12 cellular contexts compared by ENCODE assay signal in the genomic region with DNA sequence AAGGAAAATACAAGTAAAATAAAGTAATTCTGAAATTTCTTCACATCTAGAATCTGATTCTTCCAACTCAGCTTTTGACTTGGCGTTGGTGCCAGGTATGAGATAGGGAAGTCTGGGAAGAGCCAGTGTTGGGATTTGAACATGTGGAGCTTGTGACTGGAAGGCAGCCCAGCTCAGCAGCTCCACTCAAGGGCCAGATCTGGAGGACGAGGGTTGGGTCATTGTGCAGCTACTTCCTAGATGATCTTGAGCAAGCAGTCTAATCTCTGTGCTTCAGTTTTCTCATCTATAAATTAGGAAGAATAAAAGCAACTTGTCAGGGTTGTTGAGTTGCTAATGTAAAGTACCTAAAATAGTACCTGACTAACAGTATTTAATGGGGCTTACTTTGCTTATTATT. TPM values are rescaled to one million over a fixed set of nuclear protein-coding genes. Genes with fewer than 3 reads are reported as not detected.
DNase-seq lines count a peak whose midpoint lies in the region; ATAC-seq and TF ChIP-seq lines count a peak whose summit lies in the region.
"Had no signal": no experiment of that assay in that cellular context is flagged by ENCODE, and none has a peak within 500 bp of the region (broad histone marks: within the 10 kb centered on the region; RNA-seq: fewer than 3 reads in every experiment).

No MANE protein-coding gene starts in this region.

- no peaks in the 10 kb centered on the region for H3K27me3 Mint-ChIP-seq in activated naive CD4-positive, alpha-beta T cell treated with anti-CD3 and anti-CD28 coated beads, Interleukin-2, amount 50 U/mL, for 24 hours
- H3K27me3 Mint-ChIP-seq in activated CD4-positive, alpha-beta memory T cell treated with anti-CD3 and anti-CD28 coated beads, Interleukin-2, amount 10 ng/mL, durations not matched to agents 7 days and 5 days = no peaks in the 10 kb centered on the region
- H3K27me3 Mint-ChIP-seq: B cell had no signal

- POLR2A ChIA-PET in activated CD4-positive, alpha-beta memory T cell treated with anti-CD3 and anti-CD28 coated beads, Interleukin-2, amount 10 ng/mL, durations not matched to agents 7 days and 5 days (lab: Charles Lee) = interaction anchor here (0.7 to 1.9 kb wide), 13 partner anchors 8 to 209 kb away, joined by 3 to 9 read pairs (median 4); partner anchors contain the start of gene POFUT2

- no peaks in the 10 kb centered on the region for H3K27me3 ChIP-seq in right lobe of liver

- peaks cover 0 to 4% (median 0%) of the 10 kb centered on the region in 4 donors for H3K4me1 ChIP-seq in right lobe of liver

- H3K4me3 ChIP-seq in right lobe of liver = no peak overlapping the region
- H3K4me3 ChIP-seq: neural progenitor cell had no signal

- H3K36me3 Mint-ChIP-seq in activated naive CD4-positive, alpha-beta T cell treated with anti-CD3 and anti-CD28 coated beads, Interleukin-2, amount 50 U/mL, for 24 hours = peaks cover 7% of the 10 kb centered on the region
- peaks cover 27% of the 10 kb centered on the region for H3K36me3 Mint-ChIP-seq in activated CD4-positive, alpha-beta memory T cell treated with anti-CD3 and anti-CD28 coated beads, Interleukin-2, amount 10 ng/mL, durations not matched to agents 7 days and 5 days (ENCODE audit: low read depth)
- H3K36me3 Mint-ChIP-seq: neural progenitor cell had no signal

- no peaks in the 10 kb centered on the region for H3K36me3 ChIP-seq in right lobe of liver
- H3K36me3 ChIP-seq: neural progenitor cell had no signal

- no peak overlapping the region for H3K27ac ChIP-seq in right lobe of liver
- H3K27ac ChIP-seq: neural progenitor cell, VCaP had no signal

- H3K9me3 Mint-ChIP-seq in activated naive CD4-positive, alpha-beta T cell treated with anti-CD3 and anti-CD28 coated beads, Interleukin-2, amount 50 U/mL, for 24 hours = peaks cover 11% of the 10 kb centered on the region
- no peaks in the 10 kb centered on the region for H3K9me3 Mint-ChIP-seq in activated CD4-positive, alpha-beta memory T cell treated with anti-CD3 and anti-CD28 coated beads, Interleukin-2, amount 10 ng/mL, durations not matched to agents 7 days and 5 days
- H3K9me3 Mint-ChIP-seq: neural progenitor cell had no signal

- intact Hi-C loops in right lobe of liver (cut with DNase I) = no loop called here

- TF ChIP-seq POLR2A in right lobe of liver (IDR thresholded peaks at IDR 0.05) = no peak

- H3K9me3 ChIP-seq in right lobe of liver = no peaks in the 10 kb centered on the region

- H3K4me3 Mint-ChIP-seq in activated naive CD4-positive, alpha-beta T cell treated with anti-CD3 and anti-CD28 coated beads, Interleukin-2, amount 50 U/mL, for 24 hours = peak overlapping the region; percentile 73
- H3K4me3 Mint-ChIP-seq in activated CD4-positive, alpha-beta memory T cell treated with anti-CD3 and anti-CD28 coated beads, Interleukin-2, amount 10 ng/mL, durations not matched to agents 7 days and 5 days = peak overlapping the region; percentile 31
- H3K4me3 Mint-ChIP-seq: B cell, neural progenitor cell had no signal

- CTCF ChIA-PET in activated CD4-positive, alpha-beta memory T cell treated with anti-CD3 and anti-CD28 coated beads, Interleukin-2, amount 10 ng/mL, durations not matched to agents 7 days and 5 days (lab: Charles Lee) = interaction anchor here (1.1 to 5.6 kb wide), 4 partner anchors 10 to 129 kb away, joined by 4 to 45 read pairs (median 20); no protein-coding TSS in a partner anchor

- peaks cover 87% of the 10 kb centered on the region for H3K4me1 Mint-ChIP-seq in activated naive CD4-positive, alpha-beta T cell treated with anti-CD3 and anti-CD28 coated beads, Interleukin-2, amount 50 U/mL, for 24 hours
- peaks cover 88% of the 10 kb centered on the region for H3K4me1 Mint-ChIP-seq in activated CD4-positive, alpha-beta memory T cell treated with anti-CD3 and anti-CD28 coated beads, Interleukin-2, amount 10 ng/mL, durations not matched to agents 7 days and 5 days

- 63% methylated on average over 2 of the region's 2 CpGs for WGBS in right lobe of liver (ENCODE audit: insufficient coverage, low coverage, low lambda C conversion rate, missing lambda C conversion rate)

- DNase-seq in activated naive CD4-positive, alpha-beta T cell treated with anti-CD3 and anti-CD28 coated beads, Interleukin-2, amount 50 U/mL, for 16 hours = no peak
- DNase-seq in activated CD4-positive, alpha-beta memory T cell treated with anti-CD3 and anti-CD28 coated beads, Interleukin-2, amount 10 ng/mL, durations not matched to agents 7 days and 5 days = no peak
- DNase-seq in islet precursor cell (peak; percentile 7), Ammon's horn (ENCODE audit: low spot score) (no peak), right lobe of liver (no peak), DMS 273 (lab: John Stamatoyannopoulos, UW; ENCODE audit: unreplicated experiment) (no peak), C1 segment of cervical spinal cord (lab: John Stamatoyannopoulos, UW) (no peak)
- DNase-seq: glutamatergic neuron had no signal

- no peak for ATAC-seq in right lobe of liver

- peak overlapping the region; percentile 98 for H3K27ac Mint-ChIP-seq in activated naive CD4-positive, alpha-beta T cell treated with anti-CD3 and anti-CD28 coated beads, Interleukin-2, amount 50 U/mL, for 24 hours
- peak overlapping the region; percentile 95 for H3K27ac Mint-ChIP-seq in activated CD4-positive, alpha-beta memory T cell treated with anti-CD3 and anti-CD28 coated beads, Interleukin-2, amount 10 ng/mL, durations not matched to agents 7 days and 5 days
- H3K27ac Mint-ChIP-seq: neural progenitor cell had no signal

- no peak for TF ChIP-seq CTCF in right lobe of liver (IDR thresholded peaks at IDR 0.05)

RNA-seq across cellular contexts. Expression of gene ADARB1, which starts 5.0 kb away (rescaled TPM):
- total RNA-seq in activated CD4-positive, alpha-beta memory T cell treated with anti-CD3 and anti-CD28 coated beads, Interleukin-2, amount 10 ng/mL, durations not matched to agents 7 days and 5 days = 10 to 100 TPM; 59.1 to 59.6 TPM
- total RNA-seq in right lobe of liver = 1 to 10 TPM; 4.7 to 9.9 (median 8.6) TPM

Comparison
In these comparisons a context has a peak if more than half of its experiments do, and no peak if none do; other contexts are left out.
1. RNA of gene ADARB1, which starts 5.0 kb away (total RNA-seq): 59.1 to 59.6 TPM in activated CD4-positive, alpha-beta memory T cell treated with anti-CD3 and anti-CD28 coated beads, Interleukin-2, amount 10 ng/mL, durations not matched to agents 7 days and 5 days; 4.7 to 9.9 TPM in right lobe of liver; every median in the first group is over 4 times any median in the second.